Comparison of ENCODE assay signal across 21 cellular contexts in the genomic region with DNA sequence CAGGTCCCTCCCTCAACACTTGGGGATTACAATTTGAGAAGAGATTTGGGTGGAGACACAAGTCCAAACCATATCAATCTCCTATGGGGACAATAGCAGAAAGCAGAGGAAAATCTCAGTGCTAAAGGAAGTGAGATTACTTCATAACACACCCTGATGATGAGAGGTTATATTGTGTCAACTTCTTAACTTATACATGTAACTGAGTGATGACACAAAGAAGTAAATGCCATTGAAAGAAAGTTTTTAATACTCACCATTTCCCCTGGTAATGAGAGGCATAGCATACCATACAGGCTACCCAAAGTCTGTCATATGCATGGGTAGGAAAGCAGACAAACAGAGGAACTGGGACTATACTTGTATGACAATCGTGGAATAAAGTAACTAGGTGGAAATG.
DNase-seq lines count a peak whose midpoint lies in the region; ATAC-seq and TF ChIP-seq lines count a peak whose summit lies in the region.
"Had no signal": no experiment of that assay in that cellular context is flagged by ENCODE, and none has a peak within 500 bp of the region (broad histone marks: within the 10 kb centered on the region; RNA-seq: fewer than 3 reads in every experiment).

No MANE protein-coding gene starts in this region.

- ATAC-seq in foreskin keratinocyte (peak; percentile 29), HG03097 (IDR thresholded peaks at IDR 0.05; ENCODE audit: low FRiP score, unreplicated experiment) (no peak), body of pancreas (no peak)
- ATAC-seq: Panc1 had no signal

- DNase-seq in A172 (ENCODE audit: low spot score) (peak; percentile 20), HCEC 1CT (peak; percentile 33), astrocyte of the spinal cord (ENCODE audit: low read depth, low spot score) (peak; percentile 4), foreskin keratinocyte (no peak), posterior cingulate gyrus (no peak), ureter (ENCODE audit: low spot score) (no peak), body of pancreas (no peak)
- DNase-seq: activated naive CD8-positive, alpha-beta T cell treated with anti-CD3 and anti-CD28 coated beads, Interleukin-2, amount 10 ng/mL, durations not matched to agents 7 days and 5 days; activated T-cell treated with anti-CD3 and anti-CD28 coated beads, Interleukin-2, amount 50 U/mL, for 48 hours; caudate nucleus; CD4-positive, CD25-positive, alpha-beta regulatory T cell; DMS53; MM.1S; NCI-H187; NCI-H2227 treated with DMSO at 0.1 percent for 48 hours; stimulated activated CD8-positive, alpha-beta memory T cell treated with anti-CD3 and anti-CD28 coated beads, Interleukin-4, amount 100 ng/mL, for 48 hours; substantia nigra; T1000 had no signal

- 44 to 73% methylated on average over 1 of the region's 1 CpG for WGBS in body of pancreas, 2 donors

- intact Hi-C loops in posterior cingulate gyrus (cut with DNase I) (loop anchor here (5.0 kb wide), 1 partner anchor 259 kb away; no protein-coding TSS in a partner anchor), body of pancreas (cut with DNase I) (no loop called here)

- in situ Hi-C loops in astrocyte of the spinal cord (cut with HindIII; ENCODE audit: low sequenced_read_pairs): no loop called here

- TF ChIP-seq CTCF in astrocyte of the spinal cord (IDR thresholded peaks at IDR 0.05; ENCODE audit: low read depth, low read length) (no peak), foreskin keratinocyte (conservative IDR thresholded peaks at IDR 0.05) (no peak), body of pancreas (IDR thresholded peaks at IDR 0.05) (no peak)

- H3K4me3 ChIP-seq in astrocyte of the spinal cord (ENCODE audit: low read depth, low read length) (no peak overlapping the region), body of pancreas (no peak overlapping the region)
- H3K4me3 ChIP-seq: prostate gland had no signal

- H3K36me3 ChIP-seq in body of pancreas (replicated peaks in 1 of 2; ENCODE audit: insufficient read depth in 1 of 2, low read depth in 2 of 2): no peaks in the 10 kb centered on the region
- H3K36me3 ChIP-seq: prostate gland had no signal

- H3K27me3 ChIP-seq in foreskin keratinocyte (no peaks in the 10 kb centered on the region), body of pancreas (no peaks in the 10 kb centered on the region)

- no peaks in the 10 kb centered on the region for H3K9me3 ChIP-seq in body of pancreas
- H3K9me3 ChIP-seq: prostate gland had no signal

- H3K27ac ChIP-seq in foreskin keratinocyte (peak overlapping the region; percentile 25), body of pancreas (no peak overlapping the region)
- H3K27ac ChIP-seq: prostate gland had no signal

- H3K4me1 ChIP-seq in foreskin keratinocyte: peaks cover 26% of the 10 kb centered on the region
- H3K4me1 ChIP-seq in body of pancreas: peaks cover 12% of the 10 kb centered on the region
- H3K4me1 ChIP-seq: prostate gland had no signal

- TF ChIP-seq POLR2A in body of pancreas (IDR thresholded peaks at IDR 0.05): no peak

Comparison
In these comparisons a context has a peak if more than half of its experiments do, and no peak if none do; other contexts are left out.
1. DNase-seq: peak in A172 (single experiment), HCEC 1CT (single experiment) and astrocyte of the spinal cord (single experiment); none in foreskin keratinocyte (0 of 2), posterior cingulate gyrus (0 of 10), ureter (single experiment) and body of pancreas (0 of 4).